Comparison of ENCODE assay signal across 17 cellular contexts in genomic region chr1:67336783-67337182, GRCh38. TPM values are rescaled to one million over a fixed set of nuclear protein-coding genes. Genes with fewer than 3 reads are reported as not detected.
DNase-seq lines count a peak whose midpoint lies in the region; ATAC-seq lines count a peak whose summit lies in the region.
"Had no signal": no experiment of that assay in that cellular context is flagged by ENCODE, and none has a peak within 500 bp of the region (broad histone marks: within the 10 kb centered on the region; RNA-seq: fewer than 3 reads in every experiment).

No MANE protein-coding gene starts in this region.

- no peak overlapping the region for H2BK12ac ChIP-seq in trophoblast cell (ENCODE audit: low read length)

- H3K4me1 Mint-ChIP-seq in CD4-positive, alpha-beta memory T cell: peaks cover 38 to 73% (median 56%) of the 10 kb centered on the region in 4 donors
- peaks cover 67% of the 10 kb centered on the region for H3K4me1 Mint-ChIP-seq in activated T-helper 17 cell treated with anti-CD3 and anti-CD28 coated beads, Interleukin-2, amount 50 U/mL, for 72 hours

- no peaks in the 10 kb centered on the region for H3K36me3 ChIP-seq in CD4-positive, alpha-beta memory T cell (ENCODE audit: insufficient read depth, low read length)
- no peaks in the 10 kb centered on the region for H3K36me3 ChIP-seq in trophoblast cell (ENCODE audit: control insufficient read depth in 1 of 2, insufficient read depth in 2 of 2, low read length in 2 of 2)
- H3K36me3 ChIP-seq: suprapubic skin, WERI-Rb-1 had no signal

- H3K14ac ChIP-seq in trophoblast cell (ENCODE audit: low read length): no peak overlapping the region

- H2BK120ac ChIP-seq in trophoblast cell (ENCODE audit: insufficient read depth, low read length, poor library complexity): no peak overlapping the region

- no peak overlapping the region for H3K4ac ChIP-seq in trophoblast cell (ENCODE audit: low read depth, low read length)

- H3K79me1 ChIP-seq in trophoblast cell (ENCODE audit: low read length): no peaks in the 10 kb centered on the region

- peak; percentile 30 to 68 (median 45) for DNase-seq in CD4-positive, alpha-beta memory T cell
- DNase-seq in Jurkat, Clone E6-1 (ENCODE audit: low read depth, low spot score): peak; percentile 90
- DNase-seq in myocyte (ENCODE audit: low read depth) (peak; percentile 9), HuH-7.5 (ENCODE audit: low spot score) (no peak), trophoblast cell (no peak)
- DNase-seq: DMS79 treated with DMSO at 0.1 percent for 48 hours, NCI-H1436, NCI-H510A, occipital lobe, WERI-Rb-1 had no signal

- CTCF ChIA-PET in CD4-positive, alpha-beta memory T cell (lab: Charles Lee; ENCODE audit: partially characterized antibody): interaction anchor here (0.7 to 1.2 kb wide), 2 partner anchors 10 to 123 kb away, joined by 3 to 10 read pairs; no protein-coding TSS in a partner anchor

- H3K4me1 ChIP-seq in CD4-positive, alpha-beta memory T cell (ENCODE audit: insufficient read depth, low read length): peaks cover 54% of the 10 kb centered on the region
- H3K4me1 ChIP-seq in trophoblast cell (ENCODE audit: control insufficient read depth in 1 of 2, insufficient read depth in 2 of 2, low read length in 2 of 2): no peaks in the 10 kb centered on the region

- peak overlapping the region; percentile 67 to 93 (median 81) for H3K27ac Mint-ChIP-seq in CD4-positive, alpha-beta memory T cell
- peak overlapping the region; percentile 87 for H3K27ac Mint-ChIP-seq in activated T-helper 17 cell treated with anti-CD3 and anti-CD28 coated beads, Interleukin-2, amount 50 U/mL, for 72 hours

- H3K36me3 Mint-ChIP-seq in CD4-positive, alpha-beta memory T cell: no peaks in the 10 kb centered on the region
- H3K36me3 Mint-ChIP-seq in activated T-helper 17 cell treated with anti-CD3 and anti-CD28 coated beads, Interleukin-2, amount 50 U/mL, for 72 hours (ENCODE audit: low read depth): peaks cover 97% of the 10 kb centered on the region

- no peak overlapping the region for H3K18ac ChIP-seq in trophoblast cell (ENCODE audit: low read length)

- no peaks in the 10 kb centered on the region for H3K9me3 ChIP-seq in CD4-positive, alpha-beta memory T cell (ENCODE audit: control insufficient read depth in 1 of 2, low read length in 2 of 2)
- H3K9me3 ChIP-seq in trophoblast cell (ENCODE audit: insufficient read depth, low read depth, low read length): peaks cover 2% of the 10 kb centered on the region
- H3K9me3 ChIP-seq: suprapubic skin had no signal

- no peak overlapping the region for H2BK5ac ChIP-seq in trophoblast cell (ENCODE audit: low read depth, low read length, poor library complexity)

- no peak overlapping the region for H2AFZ ChIP-seq in trophoblast cell (ENCODE audit: insufficient read depth, low read length, poor library complexity)

- H3K4me2 ChIP-seq in trophoblast cell (ENCODE audit: low read length): no peak overlapping the region
- H3K4me2 ChIP-seq: KMS-11 had no signal

- WGBS in trophoblast cell (ENCODE audit: extremely low coverage, insufficient coverage, insufficient read length): no CpG with 5 or more reads among the region's 6 CpGs

- H3K4me3 Mint-ChIP-seq in CD4-positive, alpha-beta memory T cell: peak overlapping the region; percentile 8 to 79 (median 68)
- H3K4me3 Mint-ChIP-seq in activated T-helper 17 cell treated with anti-CD3 and anti-CD28 coated beads, Interleukin-2, amount 50 U/mL, for 72 hours: peak overlapping the region; percentile 80

- no peak overlapping the region for H4K12ac ChIP-seq in trophoblast cell (ENCODE audit: low read depth, low read length)

- H2AK5ac ChIP-seq in trophoblast cell (ENCODE audit: low read length): no peak overlapping the region

- H3K9me3 Mint-ChIP-seq in CD4-positive, alpha-beta memory T cell: no peaks in the 10 kb centered on the region
- H3K9me3 Mint-ChIP-seq in activated T-helper 17 cell treated with anti-CD3 and anti-CD28 coated beads, Interleukin-2, amount 50 U/mL, for 72 hours: no peaks in the 10 kb centered on the region

- no peak for ATAC-seq in activated T-helper 17 cell treated with anti-CD3 and anti-CD28 coated beads, Interleukin-2, amount 50 U/mL, for 72 hours (replicated peaks)
- ATAC-seq in HG03520 (IDR thresholded peaks at IDR 0.05; ENCODE audit: unreplicated experiment) (no peak), HG02759 (IDR thresholded peaks at IDR 0.05; ENCODE audit: unreplicated experiment) (no peak)

- no peak overlapping the region for H3K4me3 ChIP-seq in CD4-positive, alpha-beta memory T cell (ENCODE audit: low read length in 2 of 2)
- peak overlapping the region; percentile 1; the same call in 1 of the 2 replicates for H3K4me3 ChIP-seq in Jurkat, Clone E6-1 (ENCODE audit: low read length)
- no peak overlapping the region for H3K4me3 ChIP-seq in trophoblast cell (ENCODE audit: low read depth, low read length)
- H3K4me3 ChIP-seq: SK-N-MC, suprapubic skin had no signal

- peak overlapping the region; percentile 39 for H3K27ac ChIP-seq in CD4-positive, alpha-beta memory T cell (ENCODE audit: low read depth, low read length)
- H3K27ac ChIP-seq in trophoblast cell (ENCODE audit: low read depth, low read length): no peak overlapping the region
- H3K27ac ChIP-seq: KMS-11, SK-N-MC, suprapubic skin, WERI-Rb-1 had no signal

- H3K23ac ChIP-seq in trophoblast cell (ENCODE audit: low read length): no peak overlapping the region

- H3K27me3 Mint-ChIP-seq in CD4-positive, alpha-beta memory T cell: no peaks in the 10 kb centered on the region
- no peaks in the 10 kb centered on the region for H3K27me3 Mint-ChIP-seq in activated T-helper 17 cell treated with anti-CD3 and anti-CD28 coated beads, Interleukin-2, amount 50 U/mL, for 72 hours

- H3K9ac ChIP-seq in trophoblast cell (ENCODE audit: low read length): no peak overlapping the region
- H3K9ac ChIP-seq: KMS-11 had no signal

- intact Hi-C loops in CD4-positive, alpha-beta memory T cell (cut with micrococcal nuclease): loop anchor here (2.0 kb wide), 1 partner anchor 30 kb away; the partner anchor contains the start of gene IL12RB2

- no peaks in the 10 kb centered on the region for H3K27me3 ChIP-seq in CD4-positive, alpha-beta memory T cell (ENCODE audit: insufficient read depth, low read length)
- H3K27me3 ChIP-seq in trophoblast cell (ENCODE audit: insufficient read depth, low read length): no peaks in the 10 kb centered on the region
- H3K27me3 ChIP-seq: suprapubic skin had no signal

- no peak overlapping the region for H4K91ac ChIP-seq in trophoblast cell (ENCODE audit: low read depth, low read length)

- no peak overlapping the region for H4K8ac ChIP-seq in trophoblast cell (ENCODE audit: low read depth, low read length)

- POLR2A ChIA-PET in CD4-positive, alpha-beta memory T cell (lab: Charles Lee; ENCODE audit: partially characterized antibody): interaction anchor here (0.9 to 2.4 kb wide), 6 partner anchors 11 to 348 kb away, joined by 3 to 12 read pairs (median 6); partner anchors contain the start of gene IL12RB2

- no peaks in the 10 kb centered on the region for H3K79me2 ChIP-seq in trophoblast cell (ENCODE audit: control insufficient read depth, insufficient read depth, low read length, poor library complexity)

RNA-seq across cellular contexts. Expression of gene IL12RB2, which starts 29.1 kb away (rescaled TPM):
- total RNA-seq in CD4-positive, alpha-beta memory T cell: 1 to 10 TPM; 3.6 to 5.3 TPM
- 1 to 10 TPM; 4.2 to 7.3 TPM for polyA plus RNA-seq in CD4-positive, alpha-beta memory T cell
- polyA plus RNA-seq in Jurkat, Clone E6-1 (2012; ENCODE audit: insufficient read depth, insufficient read length): not detected
- total RNA-seq in activated T-helper 17 cell treated with anti-CD3 and anti-CD28 coated beads, Interleukin-2, amount 50 U/mL, for 72 hours: 10 to 100 TPM; 57.4 to 63.3 TPM
- total RNA-seq in myocyte: 0.10 TPM in 1 of 2 replicates, not detected in the other
- polyA plus RNA-seq in myocyte (2012): 0.09 TPM
- polyA plus RNA-seq in trophoblast cell (2013): not detected in 2 replicates
- total RNA-seq: glomerular endothelial cell had no signal

Comparison
In these comparisons a context has a peak if more than half of its experiments do, and no peak if none do; other contexts are left out.
1. DNase-seq: peak in CD4-positive, alpha-beta memory T cell (5 of 5), Jurkat, Clone E6-1 (single experiment) and myocyte (single experiment); none in HuH-7.5 (single experiment) and trophoblast cell (0 of 2).
2. RNA of gene IL12RB2, which starts 29.1 kb away (total RNA-seq): 57.4 to 63.3 TPM in activated T-helper 17 cell treated with anti-CD3 and anti-CD28 coated beads, Interleukin-2, amount 50 U/mL, for 72 hours; 3.6 to 5.3 TPM in CD4-positive, alpha-beta memory T cell and 0.10 TPM in myocyte; every median in the first group is over 4 times any median in the second.